ENCODE assay signal across 1 cellular context in the genomic region with DNA sequence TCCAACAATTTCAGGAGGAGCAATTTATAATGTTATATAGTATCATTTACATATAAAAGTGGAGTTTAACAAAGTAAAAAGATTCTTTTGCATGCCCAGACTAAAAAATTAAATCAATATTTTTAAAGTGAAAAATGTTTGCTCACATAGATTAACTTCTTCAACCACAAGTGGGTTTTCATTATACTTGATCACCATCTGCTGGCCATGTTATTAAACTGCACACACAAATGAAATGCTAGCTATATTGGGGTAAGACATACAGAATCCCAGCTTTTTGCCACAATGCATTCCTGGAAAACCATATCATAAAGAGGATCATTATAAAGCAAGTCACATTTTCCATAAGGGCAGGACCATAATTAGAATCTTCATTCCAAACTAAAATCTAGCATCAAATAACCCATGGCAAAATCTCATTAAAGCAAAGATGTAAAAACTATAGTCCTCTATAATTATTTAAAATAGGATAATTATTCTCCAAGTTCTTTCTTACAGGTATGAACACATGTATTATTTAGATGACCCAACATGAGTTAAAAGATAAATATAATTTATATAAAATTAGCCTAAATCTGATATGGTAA.
TF ChIP-seq lines count a peak whose summit lies in the region.

No MANE protein-coding gene starts in this region.

TF ChIP-seq in SK-N-SH, 30 proteins besides CTCF, POLR2A, EP300 and RAD21 (continued from another document):
- 0 out of 2 replicates have a peak, but pooled peaks have one; percentile 36 for TF ChIP-seq FOXM1 (IDR thresholded peaks at IDR 0.05; ENCODE audit: low read depth)
- no peak for TF ChIP-seq FOXJ3 (CRISPR knock-in tag; IDR thresholded peaks at IDR 0.05)
- TF ChIP-seq SMC3 (IDR thresholded peaks at IDR 0.05; ENCODE audit: low read depth, low read length) = peak; percentile 96
- peak; percentile 27 for TF ChIP-seq CHD2 (IDR thresholded peaks at IDR 0.05; ENCODE audit: low read length, partially characterized antibody)
- no peak for TF ChIP-seq SIN3A (IDR thresholded peaks at IDR 0.05; ENCODE audit: borderline replicate concordance, low read depth, low read length)
